In genomic region chr2:100833330-100833729, GRCh38 we compare ENCODE assay signal across 1 cellular context.
TF ChIP-seq lines count a peak whose summit lies in the region.

No MANE protein-coding gene starts in this region.

TF ChIP-seq in IMR-90, 13 proteins besides CTCF, POLR2A, EP300 and RAD21 (continued from another document):
- no peak for TF ChIP-seq MAZ (IDR thresholded peaks at IDR 0.05; ENCODE audit: borderline replicate concordance, low read depth, low read length)
- TF ChIP-seq, protein P1, sequence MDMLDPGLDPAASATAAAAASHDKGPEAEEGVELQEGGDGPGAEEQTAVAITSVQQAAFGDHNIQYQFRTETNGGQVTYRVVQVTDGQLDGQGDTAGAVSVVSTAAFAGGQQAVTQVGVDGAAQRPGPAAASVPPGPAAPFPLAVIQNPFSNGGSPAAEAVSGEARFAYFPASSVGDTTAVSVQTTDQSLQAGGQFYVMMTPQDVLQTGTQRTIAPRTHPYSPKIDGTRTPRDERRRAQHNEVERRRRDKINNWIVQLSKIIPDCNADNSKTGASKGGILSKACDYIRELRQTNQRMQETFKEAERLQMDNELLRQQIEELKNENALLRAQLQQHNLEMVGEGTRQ (IDR thresholded peaks at IDR 0.05; ENCODE audit: low read depth, low read length) = no peak
- TF ChIP-seq MAFK (IDR thresholded peaks at IDR 0.05; ENCODE audit: low read depth, low read length) = no peak
